ENCODE assay signal across 1 cellular context in the genomic region with DNA sequence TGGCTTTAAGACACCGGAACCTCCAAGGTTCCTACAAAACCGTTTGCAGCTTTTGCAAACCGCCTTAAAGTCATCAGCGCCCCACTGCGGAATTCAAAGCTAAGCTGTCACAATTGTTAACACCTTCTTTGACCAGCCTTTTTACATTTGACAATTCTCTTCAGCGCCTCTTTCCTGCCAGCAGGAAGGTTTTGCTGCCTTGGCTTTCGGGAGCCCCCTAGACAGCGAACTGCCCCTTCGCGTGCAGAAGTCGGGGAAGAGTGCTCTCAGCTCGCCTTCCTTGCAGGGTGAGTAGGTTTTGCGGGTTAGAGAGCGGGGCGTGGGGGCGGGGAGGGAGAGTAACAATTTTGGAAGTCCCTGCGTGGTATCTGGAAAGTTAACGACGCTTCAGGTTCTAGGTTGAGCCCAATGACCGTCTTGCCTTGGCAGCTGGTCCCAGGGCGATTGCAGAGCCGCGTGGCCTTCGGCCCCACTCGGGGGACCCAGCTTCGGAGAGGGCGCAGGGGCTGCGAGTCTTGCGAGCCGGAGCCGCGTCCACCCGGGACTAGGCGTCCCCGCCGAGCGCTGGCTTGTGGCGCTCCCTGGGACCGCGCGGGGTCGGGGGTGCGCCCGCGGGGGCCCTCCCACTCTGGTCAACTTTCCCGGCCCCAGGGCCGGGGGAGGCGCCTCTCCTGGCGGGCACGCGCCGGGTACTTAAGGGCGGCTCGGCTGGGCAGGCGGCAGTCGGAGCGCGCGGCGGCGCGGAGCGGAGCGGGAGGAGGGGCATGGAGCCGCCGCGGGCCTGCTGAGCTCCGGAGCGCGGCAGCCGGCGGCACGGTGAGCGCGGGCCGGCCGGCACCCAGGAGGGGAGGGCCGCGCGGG.
A peak's percentile ranks its signal among the peaks of the same experiment; 100 is the strongest.
TF ChIP-seq lines count a peak whose summit lies in the region.

A gene with protein sequence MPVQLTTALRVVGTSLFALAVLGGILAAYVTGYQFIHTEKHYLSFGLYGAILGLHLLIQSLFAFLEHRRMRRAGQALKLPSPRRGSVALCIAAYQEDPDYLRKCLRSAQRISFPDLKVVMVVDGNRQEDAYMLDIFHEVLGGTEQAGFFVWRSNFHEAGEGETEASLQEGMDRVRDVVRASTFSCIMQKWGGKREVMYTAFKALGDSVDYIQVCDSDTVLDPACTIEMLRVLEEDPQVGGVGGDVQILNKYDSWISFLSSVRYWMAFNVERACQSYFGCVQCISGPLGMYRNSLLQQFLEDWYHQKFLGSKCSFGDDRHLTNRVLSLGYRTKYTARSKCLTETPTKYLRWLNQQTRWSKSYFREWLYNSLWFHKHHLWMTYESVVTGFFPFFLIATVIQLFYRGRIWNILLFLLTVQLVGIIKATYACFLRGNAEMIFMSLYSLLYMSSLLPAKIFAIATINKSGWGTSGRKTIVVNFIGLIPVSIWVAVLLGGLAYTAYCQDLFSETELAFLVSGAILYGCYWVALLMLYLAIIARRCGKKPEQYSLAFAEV (plus strand): TSS at position 153 of the 861 bp plus-strand sequence. CDS start 3,743 bp downstream, outside the sequence.

TF ChIP-seq in HEK293, 187 proteins besides CTCF, POLR2A, EP300 and RAD21 (continued from another document and continues in another):
- TF ChIP-seq, protein P1, sequence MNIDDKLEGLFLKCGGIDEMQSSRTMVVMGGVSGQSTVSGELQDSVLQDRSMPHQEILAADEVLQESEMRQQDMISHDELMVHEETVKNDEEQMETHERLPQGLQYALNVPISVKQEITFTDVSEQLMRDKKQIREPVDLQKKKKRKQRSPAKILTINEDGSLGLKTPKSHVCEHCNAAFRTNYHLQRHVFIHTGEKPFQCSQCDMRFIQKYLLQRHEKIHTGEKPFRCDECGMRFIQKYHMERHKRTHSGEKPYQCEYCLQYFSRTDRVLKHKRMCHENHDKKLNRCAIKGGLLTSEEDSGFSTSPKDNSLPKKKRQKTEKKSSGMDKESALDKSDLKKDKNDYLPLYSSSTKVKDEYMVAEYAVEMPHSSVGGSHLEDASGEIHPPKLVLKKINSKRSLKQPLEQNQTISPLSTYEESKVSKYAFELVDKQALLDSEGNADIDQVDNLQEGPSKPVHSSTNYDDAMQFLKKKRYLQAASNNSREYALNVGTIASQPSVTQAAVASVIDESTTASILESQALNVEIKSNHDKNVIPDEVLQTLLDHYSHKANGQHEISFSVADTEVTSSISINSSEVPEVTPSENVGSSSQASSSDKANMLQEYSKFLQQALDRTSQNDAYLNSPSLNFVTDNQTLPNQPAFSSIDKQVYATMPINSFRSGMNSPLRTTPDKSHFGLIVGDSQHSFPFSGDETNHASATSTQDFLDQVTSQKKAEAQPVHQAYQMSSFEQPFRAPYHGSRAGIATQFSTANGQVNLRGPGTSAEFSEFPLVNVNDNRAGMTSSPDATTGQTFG (tag by site-specific recombination; IDR thresholded peaks at IDR 0.05; ENCODE audit: borderline replicate concordance) = no peak
- no peak for TF ChIP-seq ZNF558 (tag by site-specific recombination; IDR thresholded peaks at IDR 0.05)
- TF ChIP-seq ZNF341 (tag by site-specific recombination; IDR thresholded peaks at IDR 0.05; ENCODE audit: low read depth) = no peak
- no peak for TF ChIP-seq ZNF777 (tag by site-specific recombination; IDR thresholded peaks at IDR 0.05; ENCODE audit: borderline replicate concordance)
- no peak for TF ChIP-seq ZNF785 (tag by site-specific recombination; IDR thresholded peaks at IDR 0.05)
- TF ChIP-seq, protein P2, sequence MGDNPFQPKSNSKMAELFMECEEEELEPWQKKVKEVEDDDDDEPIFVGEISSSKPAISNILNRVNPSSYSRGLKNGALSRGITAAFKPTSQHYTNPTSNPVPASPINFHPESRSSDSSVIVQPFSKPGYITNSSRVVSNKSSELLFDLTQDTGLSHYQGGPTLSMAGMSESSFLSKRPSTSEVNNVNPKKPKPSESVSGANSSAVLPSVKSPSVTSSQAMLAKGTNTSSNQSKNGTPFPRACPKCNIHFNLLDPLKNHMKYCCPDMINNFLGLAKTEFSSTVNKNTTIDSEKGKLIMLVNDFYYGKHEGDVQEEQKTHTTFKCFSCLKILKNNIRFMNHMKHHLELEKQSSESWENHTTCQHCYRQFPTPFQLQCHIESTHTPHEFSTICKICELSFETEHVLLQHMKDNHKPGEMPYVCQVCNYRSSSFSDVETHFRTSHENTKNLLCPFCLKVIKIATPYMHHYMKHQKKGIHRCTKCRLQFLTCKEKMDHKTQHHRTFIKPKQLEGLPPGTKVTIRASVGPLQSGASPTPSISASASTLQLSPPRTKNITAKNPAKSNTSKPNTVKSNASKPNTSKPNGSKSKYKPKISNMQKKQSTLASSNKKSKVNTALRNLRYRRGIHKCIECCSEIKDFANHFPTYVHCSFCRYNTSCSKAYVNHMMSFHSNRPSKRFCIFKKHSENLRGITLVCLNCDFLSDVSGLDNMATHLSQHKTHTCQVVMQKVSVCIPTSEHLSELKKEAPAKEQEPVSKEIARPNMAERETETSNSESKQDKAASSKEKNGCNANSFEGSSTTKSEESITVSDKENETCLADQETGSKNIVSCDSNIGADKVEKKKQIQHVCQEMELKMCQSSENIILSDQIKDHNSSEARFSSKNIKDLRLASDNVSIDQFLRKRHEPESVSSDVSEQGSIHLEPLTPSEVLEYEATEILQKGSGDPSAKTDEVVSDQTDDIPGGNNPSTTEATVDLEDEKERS (tag by site-specific recombination; IDR thresholded peaks at IDR 0.05) = no peak
- TF ChIP-seq GLI2 (tag by site-specific recombination; IDR thresholded peaks at IDR 0.05; ENCODE audit: borderline replicate concordance, low read depth) = no peak
- TF ChIP-seq ZNF10 (tag by site-specific recombination; IDR thresholded peaks at IDR 0.05) = no peak
- no peak for TF ChIP-seq SCRT1 (tag by site-specific recombination; IDR thresholded peaks at IDR 0.05; ENCODE audit: borderline replicate concordance)
- TF ChIP-seq, protein P3, sequence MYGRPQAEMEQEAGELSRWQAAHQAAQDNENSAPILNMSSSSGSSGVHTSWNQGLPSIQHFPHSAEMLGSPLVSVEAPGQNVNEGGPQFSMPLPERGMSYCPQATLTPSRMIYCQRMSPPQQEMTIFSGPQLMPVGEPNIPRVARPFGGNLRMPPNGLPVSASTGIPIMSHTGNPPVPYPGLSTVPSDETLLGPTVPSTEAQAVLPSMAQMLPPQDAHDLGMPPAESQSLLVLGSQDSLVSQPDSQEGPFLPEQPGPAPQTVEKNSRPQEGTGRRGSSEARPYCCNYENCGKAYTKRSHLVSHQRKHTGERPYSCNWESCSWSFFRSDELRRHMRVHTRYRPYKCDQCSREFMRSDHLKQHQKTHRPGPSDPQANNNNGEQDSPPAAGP (tag by site-specific recombination; IDR thresholded peaks at IDR 0.05) = no peak
- TF ChIP-seq, protein P4, sequence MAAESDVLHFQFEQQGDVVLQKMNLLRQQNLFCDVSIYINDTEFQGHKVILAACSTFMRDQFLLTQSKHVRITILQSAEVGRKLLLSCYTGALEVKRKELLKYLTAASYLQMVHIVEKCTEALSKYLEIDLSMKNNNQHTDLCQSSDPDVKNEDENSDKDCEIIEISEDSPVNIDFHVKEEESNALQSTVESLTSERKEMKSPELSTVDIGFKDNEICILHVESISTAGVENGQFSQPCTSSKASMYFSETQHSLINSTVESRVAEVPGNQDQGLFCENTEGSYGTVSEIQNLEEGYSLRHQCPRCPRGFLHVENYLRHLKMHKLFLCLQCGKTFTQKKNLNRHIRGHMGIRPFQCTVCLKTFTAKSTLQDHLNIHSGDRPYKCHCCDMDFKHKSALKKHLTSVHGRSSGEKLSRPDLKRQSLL (tag by site-specific recombination; IDR thresholded peaks at IDR 0.05) = peak; percentile 38; the same call in 1 of the 2 replicates
- TF ChIP-seq ZNF76 (tag by site-specific recombination; IDR thresholded peaks at IDR 0.05; ENCODE audit: borderline replicate concordance, low read depth) = no peak
- TF ChIP-seq ZNF707 (tag by site-specific recombination; IDR thresholded peaks at IDR 0.05) = no peak
- TF ChIP-seq ZNF335 (tag by site-specific recombination; conservative IDR thresholded peaks at IDR 0.05) = peak; percentile 67
- TF ChIP-seq ZNF221 (tag by site-specific recombination; IDR thresholded peaks at IDR 0.05; ENCODE audit: borderline replicate concordance) = no peak
- TF ChIP-seq ZNF530 (tag by site-specific recombination; IDR thresholded peaks at IDR 0.05; ENCODE audit: low read depth) = no peak
- peak; percentile 55 for TF ChIP-seq ZFHX2 (tag by site-specific recombination; conservative IDR thresholded peaks at IDR 0.05)
- TF ChIP-seq ZBTB48 (tag by site-specific recombination; IDR thresholded peaks at IDR 0.05) = peak; percentile 46; the same call in 1 of the 2 replicates
- TF ChIP-seq ZNF544 (tag by site-specific recombination; IDR thresholded peaks at IDR 0.05) = no peak
- no peak for TF ChIP-seq OVOL3 (tag by site-specific recombination; IDR thresholded peaks at IDR 0.05)
- TF ChIP-seq ZNF394 (tag by site-specific recombination; IDR thresholded peaks at IDR 0.05; ENCODE audit: borderline replicate concordance) = no peak
- TF ChIP-seq, protein P5, sequence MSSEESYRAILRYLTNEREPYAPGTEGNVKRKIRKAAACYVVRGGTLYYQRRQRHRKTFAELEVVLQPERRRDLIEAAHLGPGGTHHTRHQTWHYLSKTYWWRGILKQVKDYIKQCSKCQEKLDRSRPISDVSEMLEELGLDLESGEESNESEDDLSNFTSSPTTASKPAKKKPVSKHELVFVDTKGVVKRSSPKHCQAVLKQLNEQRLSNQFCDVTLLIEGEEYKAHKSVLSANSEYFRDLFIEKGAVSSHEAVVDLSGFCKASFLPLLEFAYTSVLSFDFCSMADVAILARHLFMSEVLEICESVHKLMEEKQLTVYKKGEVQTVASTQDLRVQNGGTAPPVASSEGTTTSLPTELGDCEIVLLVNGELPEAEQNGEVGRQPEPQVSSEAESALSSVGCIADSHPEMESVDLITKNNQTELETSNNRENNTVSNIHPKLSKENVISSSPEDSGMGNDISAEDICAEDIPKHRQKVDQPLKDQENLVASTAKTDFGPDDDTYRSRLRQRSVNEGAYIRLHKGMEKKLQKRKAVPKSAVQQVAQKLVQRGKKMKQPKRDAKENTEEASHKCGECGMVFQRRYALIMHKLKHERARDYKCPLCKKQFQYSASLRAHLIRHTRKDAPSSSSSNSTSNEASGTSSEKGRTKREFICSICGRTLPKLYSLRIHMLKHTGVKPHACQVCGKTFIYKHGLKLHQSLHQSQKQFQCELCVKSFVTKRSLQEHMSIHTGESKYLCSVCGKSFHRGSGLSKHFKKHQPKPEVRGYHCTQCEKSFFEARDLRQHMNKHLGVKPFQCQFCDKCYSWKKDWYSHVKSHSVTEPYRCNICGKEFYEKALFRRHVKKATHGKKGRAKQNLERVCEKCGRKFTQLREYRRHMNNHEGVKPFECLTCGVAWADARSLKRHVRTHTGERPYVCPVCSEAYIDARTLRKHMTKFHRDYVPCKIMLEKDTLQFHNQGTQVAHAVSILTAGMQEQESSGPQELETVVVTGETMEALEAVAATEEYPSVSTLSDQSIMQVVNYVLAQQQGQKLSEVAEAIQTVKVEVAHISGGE (tag by site-specific recombination; conservative IDR thresholded peaks at IDR 0.05; ENCODE audit: low read depth) = 0 out of 2 replicates have a peak, but pooled peaks have one; percentile 29
- no peak for TF ChIP-seq ZNF132 (tag by site-specific recombination; IDR thresholded peaks at IDR 0.05; ENCODE audit: borderline replicate concordance)
- no peak for TF ChIP-seq ZNF555 (tag by site-specific recombination; conservative IDR thresholded peaks at IDR 0.05)
- TF ChIP-seq, protein P6, sequence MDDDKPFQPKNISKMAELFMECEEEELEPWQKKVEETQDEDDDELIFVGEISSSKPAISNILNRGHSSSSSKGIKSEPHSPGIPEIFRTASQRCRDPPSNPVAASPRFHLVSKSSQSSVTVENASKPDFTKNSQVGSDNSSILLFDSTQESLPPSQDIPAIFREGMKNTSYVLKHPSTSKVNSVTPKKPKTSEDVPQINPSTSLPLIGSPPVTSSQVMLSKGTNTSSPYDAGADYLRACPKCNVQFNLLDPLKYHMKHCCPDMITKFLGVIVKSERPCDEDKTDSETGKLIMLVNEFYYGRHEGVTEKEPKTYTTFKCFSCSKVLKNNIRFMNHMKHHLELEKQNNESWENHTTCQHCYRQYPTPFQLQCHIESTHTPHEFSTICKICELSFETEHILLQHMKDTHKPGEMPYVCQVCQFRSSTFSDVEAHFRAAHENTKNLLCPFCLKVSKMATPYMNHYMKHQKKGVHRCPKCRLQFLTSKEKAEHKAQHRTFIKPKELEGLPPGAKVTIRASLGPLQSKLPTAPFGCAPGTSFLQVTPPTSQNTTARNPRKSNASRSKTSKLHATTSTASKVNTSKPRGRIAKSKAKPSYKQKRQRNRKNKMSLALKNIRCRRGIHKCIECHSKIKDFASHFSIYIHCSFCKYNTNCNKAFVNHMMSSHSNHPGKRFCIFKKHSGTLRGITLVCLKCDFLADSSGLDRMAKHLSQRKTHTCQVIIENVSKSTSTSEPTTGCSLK (tag by site-specific recombination; IDR thresholded peaks at IDR 0.05) = no peak
- TF ChIP-seq ZNF140 (tag by site-specific recombination; IDR thresholded peaks at IDR 0.05) = no peak
- TF ChIP-seq FEZF1 (tag by site-specific recombination; IDR thresholded peaks at IDR 0.05) = peak; percentile 53; the same call in 1 of the 2 replicates
- TF ChIP-seq ZNF529 (tag by site-specific recombination; IDR thresholded peaks at IDR 0.05; ENCODE audit: insufficient replicate concordance) = no peak
- 0 out of 2 replicates have a peak, but pooled peaks have one; percentile 52 for TF ChIP-seq ZSCAN30 (tag by site-specific recombination; IDR thresholded peaks at IDR 0.05)
- TF ChIP-seq ZNF623 (tag by site-specific recombination; IDR thresholded peaks at IDR 0.05) = no peak
- TF ChIP-seq ZNF37A (tag by site-specific recombination; IDR thresholded peaks at IDR 0.05) = no peak
- TF ChIP-seq, protein P7, sequence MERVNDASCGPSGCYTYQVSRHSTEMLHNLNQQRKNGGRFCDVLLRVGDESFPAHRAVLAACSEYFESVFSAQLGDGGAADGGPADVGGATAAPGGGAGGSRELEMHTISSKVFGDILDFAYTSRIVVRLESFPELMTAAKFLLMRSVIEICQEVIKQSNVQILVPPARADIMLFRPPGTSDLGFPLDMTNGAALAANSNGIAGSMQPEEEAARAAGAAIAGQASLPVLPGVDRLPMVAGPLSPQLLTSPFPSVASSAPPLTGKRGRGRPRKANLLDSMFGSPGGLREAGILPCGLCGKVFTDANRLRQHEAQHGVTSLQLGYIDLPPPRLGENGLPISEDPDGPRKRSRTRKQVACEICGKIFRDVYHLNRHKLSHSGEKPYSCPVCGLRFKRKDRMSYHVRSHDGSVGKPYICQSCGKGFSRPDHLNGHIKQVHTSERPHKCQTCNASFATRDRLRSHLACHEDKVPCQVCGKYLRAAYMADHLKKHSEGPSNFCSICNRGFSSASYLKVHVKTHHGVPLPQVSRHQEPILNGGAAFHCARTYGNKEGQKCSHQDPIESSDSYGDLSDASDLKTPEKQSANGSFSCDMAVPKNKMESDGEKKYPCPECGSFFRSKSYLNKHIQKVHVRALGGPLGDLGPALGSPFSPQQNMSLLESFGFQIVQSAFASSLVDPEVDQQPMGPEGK (tag by site-specific recombination; IDR thresholded peaks at IDR 0.05) = peak; percentile 54
- TF ChIP-seq, protein P8, sequence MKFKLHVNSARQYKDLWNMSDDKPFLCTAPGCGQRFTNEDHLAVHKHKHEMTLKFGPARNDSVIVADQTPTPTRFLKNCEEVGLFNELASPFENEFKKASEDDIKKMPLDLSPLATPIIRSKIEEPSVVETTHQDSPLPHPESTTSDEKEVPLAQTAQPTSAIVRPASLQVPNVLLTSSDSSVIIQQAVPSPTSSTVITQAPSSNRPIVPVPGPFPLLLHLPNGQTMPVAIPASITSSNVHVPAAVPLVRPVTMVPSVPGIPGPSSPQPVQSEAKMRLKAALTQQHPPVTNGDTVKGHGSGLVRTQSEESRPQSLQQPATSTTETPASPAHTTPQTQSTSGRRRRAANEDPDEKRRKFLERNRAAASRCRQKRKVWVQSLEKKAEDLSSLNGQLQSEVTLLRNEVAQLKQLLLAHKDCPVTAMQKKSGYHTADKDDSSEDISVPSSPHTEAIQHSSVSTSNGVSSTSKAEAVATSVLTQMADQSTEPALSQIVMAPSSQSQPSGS (tag by site-specific recombination; IDR thresholded peaks at IDR 0.05; ENCODE audit: low read depth) = no peak
